In the genomic region with DNA sequence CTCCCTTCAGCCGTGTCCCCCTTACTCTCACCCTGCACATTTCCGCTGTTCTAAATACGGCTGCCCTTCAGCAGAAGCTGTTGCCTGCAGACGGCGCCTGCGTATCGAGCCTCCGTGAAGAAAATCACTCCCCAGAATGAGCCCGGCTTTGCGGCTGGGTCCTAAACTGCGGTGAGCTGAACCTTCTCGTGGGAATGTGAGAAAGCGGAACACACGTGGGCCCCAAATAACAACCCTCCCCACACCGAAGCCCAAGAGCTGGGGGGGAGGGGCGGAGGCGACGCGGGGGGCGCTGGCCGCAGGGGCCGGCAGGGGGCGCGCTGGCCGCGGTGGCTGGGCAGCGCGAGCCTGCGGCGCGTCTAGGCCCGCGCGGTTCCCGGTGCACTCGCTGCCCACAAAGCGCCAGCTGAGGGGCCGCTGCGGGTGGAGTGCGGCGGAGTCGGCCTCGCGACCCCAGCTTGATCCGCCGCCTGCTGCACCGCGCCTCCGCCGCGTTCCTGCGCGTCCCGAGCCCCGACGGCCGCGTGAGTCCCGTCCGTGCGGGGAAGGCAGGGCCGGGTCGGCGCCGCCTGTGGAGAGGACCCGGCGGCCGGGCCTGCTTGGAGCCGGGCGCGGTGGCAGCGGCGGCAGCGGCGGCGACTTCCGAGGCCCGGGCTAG, we compare ENCODE assay signal across 1 cellular context.
TF ChIP-seq lines count a peak whose summit lies in the region.

A gene with protein sequence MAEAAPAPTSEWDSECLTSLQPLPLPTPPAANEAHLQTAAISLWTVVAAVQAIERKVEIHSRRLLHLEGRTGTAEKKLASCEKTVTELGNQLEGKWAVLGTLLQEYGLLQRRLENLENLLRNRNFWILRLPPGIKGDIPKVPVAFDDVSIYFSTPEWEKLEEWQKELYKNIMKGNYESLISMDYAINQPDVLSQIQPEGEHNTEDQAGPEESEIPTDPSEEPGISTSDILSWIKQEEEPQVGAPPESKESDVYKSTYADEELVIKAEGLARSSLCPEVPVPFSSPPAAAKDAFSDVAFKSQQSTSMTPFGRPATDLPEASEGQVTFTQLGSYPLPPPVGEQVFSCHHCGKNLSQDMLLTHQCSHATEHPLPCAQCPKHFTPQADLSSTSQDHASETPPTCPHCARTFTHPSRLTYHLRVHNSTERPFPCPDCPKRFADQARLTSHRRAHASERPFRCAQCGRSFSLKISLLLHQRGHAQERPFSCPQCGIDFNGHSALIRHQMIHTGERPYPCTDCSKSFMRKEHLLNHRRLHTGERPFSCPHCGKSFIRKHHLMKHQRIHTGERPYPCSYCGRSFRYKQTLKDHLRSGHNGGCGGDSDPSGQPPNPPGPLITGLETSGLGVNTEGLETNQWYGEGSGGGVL (plus strand): TSS at position 382 of the 658 bp plus-strand sequence. CDS start 290 bp downstream, outside the sequence.

TF ChIP-seq in HEK293, 187 proteins besides CTCF, POLR2A, EP300 and RAD21 (continued from another document):
- TF ChIP-seq, protein P1, sequence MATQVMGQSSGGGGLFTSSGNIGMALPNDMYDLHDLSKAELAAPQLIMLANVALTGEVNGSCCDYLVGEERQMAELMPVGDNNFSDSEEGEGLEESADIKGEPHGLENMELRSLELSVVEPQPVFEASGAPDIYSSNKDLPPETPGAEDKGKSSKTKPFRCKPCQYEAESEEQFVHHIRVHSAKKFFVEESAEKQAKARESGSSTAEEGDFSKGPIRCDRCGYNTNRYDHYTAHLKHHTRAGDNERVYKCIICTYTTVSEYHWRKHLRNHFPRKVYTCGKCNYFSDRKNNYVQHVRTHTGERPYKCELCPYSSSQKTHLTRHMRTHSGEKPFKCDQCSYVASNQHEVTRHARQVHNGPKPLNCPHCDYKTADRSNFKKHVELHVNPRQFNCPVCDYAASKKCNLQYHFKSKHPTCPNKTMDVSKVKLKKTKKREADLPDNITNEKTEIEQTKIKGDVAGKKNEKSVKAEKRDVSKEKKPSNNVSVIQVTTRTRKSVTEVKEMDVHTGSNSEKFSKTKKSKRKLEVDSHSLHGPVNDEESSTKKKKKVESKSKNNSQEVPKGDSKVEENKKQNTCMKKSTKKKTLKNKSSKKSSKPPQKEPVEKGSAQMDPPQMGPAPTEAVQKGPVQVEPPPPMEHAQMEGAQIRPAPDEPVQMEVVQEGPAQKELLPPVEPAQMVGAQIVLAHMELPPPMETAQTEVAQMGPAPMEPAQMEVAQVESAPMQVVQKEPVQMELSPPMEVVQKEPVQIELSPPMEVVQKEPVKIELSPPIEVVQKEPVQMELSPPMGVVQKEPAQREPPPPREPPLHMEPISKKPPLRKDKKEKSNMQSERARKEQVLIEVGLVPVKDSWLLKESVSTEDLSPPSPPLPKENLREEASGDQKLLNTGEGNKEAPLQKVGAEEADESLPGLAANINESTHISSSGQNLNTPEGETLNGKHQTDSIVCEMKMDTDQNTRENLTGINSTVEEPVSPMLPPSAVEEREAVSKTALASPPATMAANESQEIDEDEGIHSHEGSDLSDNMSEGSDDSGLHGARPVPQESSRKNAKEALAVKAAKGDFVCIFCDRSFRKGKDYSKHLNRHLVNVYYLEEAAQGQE (tag by site-specific recombination; IDR thresholded peaks at IDR 0.05): 0 out of 2 replicates have a peak, but pooled peaks have one; percentile 11
- peak; percentile 28; the same call in 1 of the 2 replicates for TF ChIP-seq ZNF596 (tag by site-specific recombination; IDR thresholded peaks at IDR 0.05)
- no peak for TF ChIP-seq ZNF266 (tag by site-specific recombination; IDR thresholded peaks at IDR 0.05; ENCODE audit: low read depth)
- TF ChIP-seq, protein P2, sequence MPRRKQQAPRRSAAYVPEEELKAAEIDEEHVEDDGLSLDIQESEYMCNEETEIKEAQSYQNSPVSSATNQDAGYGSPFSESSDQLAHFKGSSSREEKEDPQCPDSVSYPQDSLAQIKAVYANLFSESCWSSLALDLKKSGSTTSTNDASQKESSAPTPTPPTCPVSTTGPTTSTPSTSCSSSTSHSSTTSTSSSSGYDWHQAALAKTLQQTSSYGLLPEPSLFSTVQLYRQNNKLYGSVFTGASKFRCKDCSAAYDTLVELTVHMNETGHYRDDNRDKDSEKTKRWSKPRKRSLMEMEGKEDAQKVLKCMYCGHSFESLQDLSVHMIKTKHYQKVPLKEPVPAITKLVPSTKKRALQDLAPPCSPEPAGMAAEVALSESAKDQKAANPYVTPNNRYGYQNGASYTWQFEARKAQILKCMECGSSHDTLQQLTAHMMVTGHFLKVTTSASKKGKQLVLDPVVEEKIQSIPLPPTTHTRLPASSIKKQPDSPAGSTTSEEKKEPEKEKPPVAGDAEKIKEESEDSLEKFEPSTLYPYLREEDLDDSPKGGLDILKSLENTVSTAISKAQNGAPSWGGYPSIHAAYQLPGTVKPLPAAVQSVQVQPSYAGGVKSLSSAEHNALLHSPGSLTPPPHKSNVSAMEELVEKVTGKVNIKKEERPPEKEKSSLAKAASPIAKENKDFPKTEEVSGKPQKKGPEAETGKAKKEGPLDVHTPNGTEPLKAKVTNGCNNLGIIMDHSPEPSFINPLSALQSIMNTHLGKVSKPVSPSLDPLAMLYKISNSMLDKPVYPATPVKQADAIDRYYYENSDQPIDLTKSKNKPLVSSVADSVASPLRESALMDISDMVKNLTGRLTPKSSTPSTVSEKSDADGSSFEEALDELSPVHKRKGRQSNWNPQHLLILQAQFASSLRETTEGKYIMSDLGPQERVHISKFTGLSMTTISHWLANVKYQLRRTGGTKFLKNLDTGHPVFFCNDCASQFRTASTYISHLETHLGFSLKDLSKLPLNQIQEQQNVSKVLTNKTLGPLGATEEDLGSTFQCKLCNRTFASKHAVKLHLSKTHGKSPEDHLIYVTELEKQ (tag by site-specific recombination; IDR thresholded peaks at IDR 0.05; ENCODE audit: borderline replicate concordance): no peak; the same call in 1 of the 2 replicates
- peak; percentile 13; the same call in 1 of the 2 replicates for TF ChIP-seq ZBTB8A (tag by site-specific recombination; IDR thresholded peaks at IDR 0.05)
- no peak for TF ChIP-seq ZNF214 (tag by site-specific recombination; IDR thresholded peaks at IDR 0.05; ENCODE audit: borderline replicate concordance)
- 0 out of 2 replicates have a peak, but pooled peaks have one; percentile 14 for TF ChIP-seq MZF1 (tag by site-specific recombination; IDR thresholded peaks at IDR 0.05; ENCODE audit: borderline replicate concordance)
- TF ChIP-seq, protein P3, sequence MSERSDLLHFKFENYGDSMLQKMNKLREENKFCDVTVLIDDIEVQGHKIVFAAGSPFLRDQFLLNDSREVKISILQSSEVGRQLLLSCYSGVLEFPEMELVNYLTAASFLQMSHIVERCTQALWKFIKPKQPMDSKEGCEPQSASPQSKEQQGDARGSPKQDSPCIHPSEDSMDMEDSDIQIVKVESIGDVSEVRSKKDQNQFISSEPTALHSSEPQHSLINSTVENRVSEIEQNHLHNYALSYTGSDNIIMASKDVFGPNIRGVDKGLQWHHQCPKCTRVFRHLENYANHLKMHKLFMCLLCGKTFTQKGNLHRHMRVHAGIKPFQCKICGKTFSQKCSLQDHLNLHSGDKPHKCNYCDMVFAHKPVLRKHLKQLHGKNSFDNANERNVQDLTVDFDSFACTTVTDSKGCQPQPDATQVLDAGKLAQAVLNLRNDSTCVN (tag by site-specific recombination; optimal IDR thresholded peaks at IDR 0.05): no peak
- no peak for TF ChIP-seq ZNF16 (tag by site-specific recombination; IDR thresholded peaks at IDR 0.05; ENCODE audit: low read depth)
- TF ChIP-seq, protein P4, sequence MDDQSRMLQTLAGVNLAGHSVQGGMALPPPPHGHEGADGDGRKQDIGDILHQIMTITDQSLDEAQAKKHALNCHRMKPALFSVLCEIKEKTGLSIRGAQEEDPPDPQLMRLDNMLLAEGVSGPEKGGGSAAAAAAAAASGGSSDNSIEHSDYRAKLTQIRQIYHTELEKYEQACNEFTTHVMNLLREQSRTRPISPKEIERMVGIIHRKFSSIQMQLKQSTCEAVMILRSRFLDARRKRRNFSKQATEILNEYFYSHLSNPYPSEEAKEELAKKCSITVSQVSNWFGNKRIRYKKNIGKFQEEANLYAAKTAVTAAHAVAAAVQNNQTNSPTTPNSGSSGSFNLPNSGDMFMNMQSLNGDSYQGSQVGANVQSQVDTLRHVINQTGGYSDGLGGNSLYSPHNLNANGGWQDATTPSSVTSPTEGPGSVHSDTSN (CRISPR knock-in tag; IDR thresholded peaks at IDR 0.05): peak; percentile 76
TF ChIP-seq in HEK293: peak in this region for 35.
